Comparison of ENCODE assay signal across 1 cellular context in the genomic region with DNA sequence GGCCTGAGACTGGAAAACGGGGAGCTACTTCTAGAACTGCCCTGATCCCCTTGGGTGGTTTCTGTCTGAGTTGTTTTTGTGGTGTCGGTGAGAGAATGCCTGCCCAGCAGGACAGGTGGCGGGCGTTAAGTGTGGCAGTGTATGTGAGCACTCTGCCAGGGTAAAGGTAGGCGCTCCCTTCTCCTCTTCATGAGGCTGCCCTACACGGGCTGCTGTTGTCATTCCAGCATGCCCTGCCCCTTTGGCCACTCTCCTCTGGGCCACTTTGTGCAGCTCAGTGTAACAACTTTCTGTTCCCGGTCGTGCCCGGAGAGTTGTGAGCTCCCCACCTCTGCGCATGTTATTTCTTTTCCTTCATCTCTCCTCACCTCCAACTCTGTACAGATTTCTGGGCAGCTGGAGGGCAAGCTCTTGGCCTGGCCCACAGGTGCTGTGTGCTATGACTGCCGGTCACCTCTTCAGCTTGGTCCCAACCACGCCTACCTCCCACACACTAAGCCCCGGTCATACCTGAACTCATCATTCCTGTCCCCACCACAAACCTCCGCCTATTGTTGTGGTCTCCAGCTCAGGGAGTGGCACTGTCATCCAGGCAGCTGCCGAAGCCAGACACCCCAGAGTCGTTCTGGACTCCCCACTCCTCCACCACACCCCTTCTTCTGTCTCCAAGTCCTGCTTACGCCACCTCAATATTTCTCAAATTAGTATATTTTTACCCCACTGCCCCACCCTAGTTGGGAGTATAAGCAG.
TF ChIP-seq lines count a peak whose summit lies in the region.

No MANE protein-coding gene starts in this region.

TF ChIP-seq in HepG2, 621 proteins besides CTCF, POLR2A, EP300 and RAD21:
- TF ChIP-seq LBX2 (CRISPR knock-in tag; IDR thresholded peaks at IDR 0.05; ENCODE audit: borderline replicate concordance) (no peak), BHLHE40 (IDR thresholded peaks at IDR 0.05; ENCODE audit: low read length) (no peak), TBX3 (IDR thresholded peaks at IDR 0.05; ENCODE audit: borderline replicate concordance) (no peak), AGO2 (optimal IDR thresholded peaks at IDR 0.05; ENCODE audit: low read depth, low read length) (no peak), ZNF451 (CRISPR knock-in tag; IDR thresholded peaks at IDR 0.05) (no peak), ERF (CRISPR knock-in tag; IDR thresholded peaks at IDR 0.05) (no peak)
- TF ChIP-seq, protein P1, sequence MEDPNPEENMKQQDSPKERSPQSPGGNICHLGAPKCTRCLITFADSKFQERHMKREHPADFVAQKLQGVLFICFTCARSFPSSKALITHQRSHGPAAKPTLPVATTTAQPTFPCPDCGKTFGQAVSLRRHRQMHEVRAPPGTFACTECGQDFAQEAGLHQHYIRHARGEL (CRISPR knock-in tag; IDR thresholded peaks at IDR 0.05) = no peak
